In the genomic region with DNA sequence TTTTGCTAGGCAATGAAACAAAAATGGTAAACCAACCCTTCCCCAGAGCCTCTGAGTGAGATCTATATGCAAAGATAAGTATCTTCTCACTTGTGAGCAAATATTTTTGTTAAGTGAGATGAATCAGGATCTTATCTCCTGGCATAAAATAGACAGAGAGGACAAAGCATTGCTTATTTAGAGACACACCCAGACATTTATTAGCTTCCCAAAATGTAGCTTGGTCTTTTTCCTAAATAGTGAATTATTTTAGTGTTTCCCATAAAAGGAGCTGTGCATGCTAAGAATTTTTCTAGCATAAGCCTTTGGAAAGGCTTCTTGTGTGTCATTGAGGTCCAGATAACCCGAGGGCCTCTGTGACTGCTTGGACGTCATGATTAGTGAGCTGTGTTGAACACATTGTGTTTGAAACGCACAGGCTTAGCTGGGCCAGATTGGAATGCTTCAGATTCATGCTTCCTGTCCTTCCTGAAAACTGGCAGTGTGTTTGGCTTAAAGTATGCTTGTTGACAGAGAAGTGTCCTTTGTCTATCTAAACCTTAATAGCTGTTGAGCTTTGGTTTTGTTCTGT, we compare ENCODE assay signal across 8 cellular contexts. TPM values are rescaled to one million over a fixed set of nuclear protein-coding genes. Genes with fewer than 3 reads are reported as not detected.
DNase-seq lines count a peak whose midpoint lies in the region; ATAC-seq and TF ChIP-seq lines count a peak whose summit lies in the region.

No MANE protein-coding gene starts in this region.

- peaks cover 8 to 14% (median 11%) of the 10 kb centered on the region in 5 donors for H3K4me1 ChIP-seq in subcutaneous abdominal adipose tissue (ENCODE audit: control insufficient read depth in 5 of 5, insufficient read depth in 5 of 5, low read length in 5 of 5)

- TF ChIP-seq CTCF in astrocyte of the spinal cord (IDR thresholded peaks at IDR 0.05; ENCODE audit: low read depth, low read length) = no peak

- ATAC-seq in GM21367 (IDR thresholded peaks at IDR 0.05; ENCODE audit: unreplicated experiment) = no peak
- ATAC-seq in activated CD4-positive, alpha-beta T cell treated with anti-CD3 and anti-CD28 coated beads for 36 hours = no peak

- H3K27ac Mint-ChIP-seq in activated CD4-positive, alpha-beta T cell treated with anti-CD3 and anti-CD28 coated beads for 36 hours = no peak overlapping the region

- no peak overlapping the region for H3K9ac ChIP-seq in subcutaneous abdominal adipose tissue (ENCODE audit: low read length in 5 of 5)

- H3K4me3 Mint-ChIP-seq in activated CD4-positive, alpha-beta T cell treated with anti-CD3 and anti-CD28 coated beads for 36 hours = no peak overlapping the region

- no peaks in the 10 kb centered on the region for H3K36me3 ChIP-seq in subcutaneous abdominal adipose tissue (ENCODE audit: control insufficient read depth in 5 of 5, insufficient read depth in 5 of 5, low read length in 5 of 5)

- H3K9me3 Mint-ChIP-seq in activated CD4-positive, alpha-beta T cell treated with anti-CD3 and anti-CD28 coated beads for 36 hours (ENCODE audit: low read depth) = no peaks in the 10 kb centered on the region

- no peaks in the 10 kb centered on the region for H3K27me3 Mint-ChIP-seq in activated CD4-positive, alpha-beta T cell treated with anti-CD3 and anti-CD28 coated beads for 36 hours

- peaks cover 2% of the 10 kb centered on the region for H3K4me1 Mint-ChIP-seq in activated CD4-positive, alpha-beta T cell treated with anti-CD3 and anti-CD28 coated beads for 36 hours

- CTCF ChIA-PET in activated CD4-positive, alpha-beta T cell treated with anti-CD3 and anti-CD28 coated beads for 36 hours (lab: Charles Lee) = interaction anchor here (1.1 to 2.3 kb wide), 4 partner anchors 9 to 22 kb away, joined by 3 to 12 read pairs (median 4); no protein-coding TSS in a partner anchor

- DNase-seq in HT1080 (ENCODE audit: low read depth) (peak; percentile 77), astrocyte of the spinal cord (ENCODE audit: low read depth, low spot score) (peak; percentile 89), iris pigment epithelial cell (ENCODE audit: low read depth) (peak; percentile 97), OCI-M2 (lab: John Stamatoyannopoulos, UW; ENCODE audit: unreplicated experiment) (no peak)
- no peak for DNase-seq in activated CD4-positive, alpha-beta T cell treated with anti-CD3 and anti-CD28 coated beads for 36 hours
- DNase-seq in activated T-cell treated with anti-CD3 and anti-CD28 coated beads, Interleukin-2, amount 50 U/mL, for 48 hours = no peak

- in situ Hi-C loops in astrocyte of the spinal cord (cut with HindIII; ENCODE audit: low sequenced_read_pairs) = no loop called here

- peaks cover 52% of the 10 kb centered on the region for H3K36me3 Mint-ChIP-seq in activated CD4-positive, alpha-beta T cell treated with anti-CD3 and anti-CD28 coated beads for 36 hours (ENCODE audit: low read depth)

- POLR2A ChIA-PET in activated CD4-positive, alpha-beta T cell treated with anti-CD3 and anti-CD28 coated beads for 36 hours (lab: Charles Lee) = interaction anchor here (0.6 to 0.7 kb wide), 2 partner anchors 103 to 891 kb away, joined by 3 to 7 read pairs; no protein-coding TSS in a partner anchor

- H3K9me3 ChIP-seq in subcutaneous abdominal adipose tissue (ENCODE audit: control insufficient read depth in 5 of 5, low read length in 5 of 5) = no peaks in the 10 kb centered on the region

- intact Hi-C loops in activated CD4-positive, alpha-beta T cell treated with anti-CD3 and anti-CD28 coated beads for 36 hours (cut with DNase I, micrococcal nuclease) = no loop called here

- H3K27me3 ChIP-seq in subcutaneous abdominal adipose tissue (ENCODE audit: control insufficient read depth in 5 of 5, insufficient read depth in 4 of 5, low read length in 5 of 5) = no peaks in the 10 kb centered on the region

- H3K4me3 ChIP-seq in astrocyte of the spinal cord (ENCODE audit: low read depth, low read length) (no peak overlapping the region), subcutaneous abdominal adipose tissue (ENCODE audit: low read depth in 1 of 5, low read length in 5 of 5) (no peak overlapping the region)

- H3K27ac ChIP-seq in subcutaneous abdominal adipose tissue (ENCODE audit: low read depth, low read length) = peak overlapping the region; percentile 17

RNA-seq across cellular contexts. Expression of gene MTHFD1L, which starts 16.5 kb away (rescaled TPM):
- total RNA-seq in HT1080 (2014; rRNA removed; shearing (Covaris generic)) = 44.6 and 65.7 TPM in 2 replicates
- 114 and 138 TPM in 2 replicates for polyA plus RNA-seq in HT1080 (2015; cell fraction: cytosol; rRNA removed)
- polyA plus RNA-seq in HT1080 (2015; cell fraction: nucleus; rRNA removed) = 124 and 160 TPM in 2 replicates
- total RNA-seq in activated CD4-positive, alpha-beta T cell treated with anti-CD3 and anti-CD28 coated beads for 36 hours = 100 to 1,000 TPM; 103 to 129 TPM

Comparison
In these comparisons a context has a peak if more than half of its experiments do, and no peak if none do; other contexts are left out.
1. DNase-seq: peak in HT1080 (single experiment), astrocyte of the spinal cord (single experiment) and iris pigment epithelial cell (single experiment); none in activated CD4-positive, alpha-beta T cell treated with anti-CD3 and anti-CD28 coated beads for 36 hours (single experiment), OCI-M2 (single experiment) and activated T-cell treated with anti-CD3 and anti-CD28 coated beads, Interleukin-2, amount 50 U/mL, for 48 hours (0 of 2).